In genomic region chr22:46068908-46069481, GRCh38 we compare ENCODE assay signal across 8 cellular contexts.
DNase-seq lines count a peak whose midpoint lies in the region; ATAC-seq, FAIRE-seq and TF ChIP-seq lines count a peak whose summit lies in the region.

No MANE protein-coding gene starts in this region.

- no peaks in the 10 kb centered on the region for H3K36me3 ChIP-seq in endocrine pancreas (ENCODE audit: control insufficient read depth, insufficient read depth, low read length)
- H3K36me3 ChIP-seq in neutrophil, result peaks cover 7% of the 10 kb centered on the region

- H3K27ac ChIP-seq in neutrophil, result peak overlapping the region; percentile 79

- H3K4me3 ChIP-seq in endocrine pancreas (ENCODE audit: control insufficient read depth, insufficient read depth, low read length) (peak overlapping the region; percentile 55), neutrophil (ENCODE audit: low read depth in 1 of 2, low read length in 1 of 2) (peak overlapping the region in 1 of 2 experiments; percentile 82)

- peak; percentile 56 for DNase-seq in NCI-H2196 (lab: John Stamatoyannopoulos, UW; ENCODE audit: unreplicated experiment)
- no peak for DNase-seq in NCI-H2196 treated with DMSO at 0.1 percent for 48 hours (lab: John Stamatoyannopoulos, UW; ENCODE audit: unreplicated experiment)
- peak; percentile 86 for DNase-seq in RCC 7860 (ENCODE audit: low spot score)
- no peak for DNase-seq in COLO829 (ENCODE audit: low spot score)
- no peak for DNase-seq in AG08396 (ENCODE audit: low spot score)

- TF ChIP-seq CTCF in neutrophil (IDR thresholded peaks at IDR 0.05), result no peak

- H3K9ac ChIP-seq in endocrine pancreas (ENCODE audit: control insufficient read depth, insufficient read depth, low read length), result peak overlapping the region; percentile 75

- H3K9me3 ChIP-seq in endocrine pancreas (ENCODE audit: control insufficient read depth, low read length), result no peaks in the 10 kb centered on the region
- H3K9me3 ChIP-seq in neutrophil, result no peaks in the 10 kb centered on the region

- FAIRE-seq in RCC 7860 (lab: Jason Lieb, UNC), result peak; percentile 90

- peaks cover 4% of the 10 kb centered on the region for H3K4me1 ChIP-seq in endocrine pancreas (ENCODE audit: control insufficient read depth, insufficient read depth, low read length)
- peaks cover 27 to 52% of the 10 kb centered on the region in 2 experiments for H3K4me1 ChIP-seq in neutrophil (ENCODE audit: control insufficient read depth in 1 of 2, insufficient read depth in 1 of 2, low read depth in 1 of 2, low read length in 1 of 2)

- H3K27me3 ChIP-seq in endocrine pancreas (ENCODE audit: control insufficient read depth, insufficient read depth, low read length) (no peaks in the 10 kb centered on the region), neutrophil (no peaks in the 10 kb centered on the region)

- ATAC-seq in GM18511 (IDR thresholded peaks at IDR 0.05; ENCODE audit: unreplicated experiment), result no peak

Comparison
In these comparisons a context has a peak if more than half of its experiments do, and no peak if none do; other contexts are left out.
1. DNase-seq: peak in NCI-H2196 (single experiment) and RCC 7860 (single experiment); none in NCI-H2196 treated with DMSO at 0.1 percent for 48 hours (single experiment), COLO829 (single experiment) and AG08396 (single experiment).